7 cellular contexts compared by ENCODE assay signal in genomic region chrX:78614264-78614663, GRCh38. TPM values are rescaled to one million over a fixed set of nuclear protein-coding genes. Genes with fewer than 3 reads are reported as not detected.
"Had no signal": no experiment of that assay in that cellular context is flagged by ENCODE, and none has a peak within 500 bp of the region (broad histone marks: within the 10 kb centered on the region; RNA-seq: fewer than 3 reads in every experiment).

No MANE protein-coding gene starts in this region.

- H3K27ac ChIP-seq: HL-60 had no signal

- H3K4me3 ChIP-seq: K562 had no signal

- FAIRE-seq: HepG2, HTR-8/SVneo, K562 had no signal

- DNase-seq: IMR-90 had no signal

- ATAC-seq: HepG2, K562 had no signal

RNA-seq across cellular contexts. Expression of gene RTL3, which starts 44.9 kb away (rescaled TPM):
- total RNA-seq: HepG2, HT-29, K562 had no signal
- polyA plus RNA-seq: HepG2, IgD-negative memory B cell, K562 had no signal
